1 cellular context compared by ENCODE assay signal in the genomic region with DNA sequence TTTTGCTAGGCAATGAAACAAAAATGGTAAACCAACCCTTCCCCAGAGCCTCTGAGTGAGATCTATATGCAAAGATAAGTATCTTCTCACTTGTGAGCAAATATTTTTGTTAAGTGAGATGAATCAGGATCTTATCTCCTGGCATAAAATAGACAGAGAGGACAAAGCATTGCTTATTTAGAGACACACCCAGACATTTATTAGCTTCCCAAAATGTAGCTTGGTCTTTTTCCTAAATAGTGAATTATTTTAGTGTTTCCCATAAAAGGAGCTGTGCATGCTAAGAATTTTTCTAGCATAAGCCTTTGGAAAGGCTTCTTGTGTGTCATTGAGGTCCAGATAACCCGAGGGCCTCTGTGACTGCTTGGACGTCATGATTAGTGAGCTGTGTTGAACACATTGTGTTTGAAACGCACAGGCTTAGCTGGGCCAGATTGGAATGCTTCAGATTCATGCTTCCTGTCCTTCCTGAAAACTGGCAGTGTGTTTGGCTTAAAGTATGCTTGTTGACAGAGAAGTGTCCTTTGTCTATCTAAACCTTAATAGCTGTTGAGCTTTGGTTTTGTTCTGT.
TF ChIP-seq lines count a peak whose summit lies in the region.

No MANE protein-coding gene starts in this region.

TF ChIP-seq in A549, 52 proteins besides CTCF, POLR2A, EP300 and RAD21 (continued from another document):
- no peak for TF ChIP-seq FOSL2 (IDR thresholded peaks at IDR 0.05)
- 0 out of 2 replicates have a peak, but pooled peaks have one; percentile 37 for TF ChIP-seq FOSL2 (CRISPR knock-in tag; IDR thresholded peaks at IDR 0.05)
- TF ChIP-seq FOXS1 (CRISPR knock-in tag; IDR thresholded peaks at IDR 0.05): no peak
- TF ChIP-seq, protein P1, sequence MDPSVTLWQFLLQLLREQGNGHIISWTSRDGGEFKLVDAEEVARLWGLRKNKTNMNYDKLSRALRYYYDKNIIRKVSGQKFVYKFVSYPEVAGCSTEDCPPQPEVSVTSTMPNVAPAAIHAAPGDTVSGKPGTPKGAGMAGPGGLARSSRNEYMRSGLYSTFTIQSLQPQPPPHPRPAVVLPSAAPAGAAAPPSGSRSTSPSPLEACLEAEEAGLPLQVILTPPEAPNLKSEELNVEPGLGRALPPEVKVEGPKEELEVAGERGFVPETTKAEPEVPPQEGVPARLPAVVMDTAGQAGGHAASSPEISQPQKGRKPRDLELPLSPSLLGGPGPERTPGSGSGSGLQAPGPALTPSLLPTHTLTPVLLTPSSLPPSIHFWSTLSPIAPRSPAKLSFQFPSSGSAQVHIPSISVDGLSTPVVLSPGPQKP (IDR thresholded peaks at IDR 0.05; ENCODE audit: low read depth, low read length): no peak
- no peak for TF ChIP-seq KDM1A (IDR thresholded peaks at IDR 0.05; ENCODE audit: low read depth)
- no peak for TF ChIP-seq HOXA7 (CRISPR knock-in tag; IDR thresholded peaks at IDR 0.05)
- no peak for TF ChIP-seq NFE2L2 (conservative IDR thresholded peaks at IDR 0.05; ENCODE audit: low read length)
- TF ChIP-seq GATA3 (IDR thresholded peaks at IDR 0.05; ENCODE audit: borderline replicate concordance): peak; percentile 83
